Comparison of ENCODE assay signal across 8 cellular contexts in genomic region chr9:125889524-125890473, GRCh38.
DNase-seq lines count a peak whose midpoint lies in the region; ATAC-seq and TF ChIP-seq lines count a peak whose summit lies in the region.

No MANE protein-coding gene starts in this region.

- DNase-seq in GDM1 (lab: John Stamatoyannopoulos, UW) (peak; percentile 21), T-helper 1 cell (peak in 3 of 5 donors; percentile 12 to 26 (median 18)), astrocyte of the hippocampus (ENCODE audit: low read depth, low spot score) (peak; percentile 73), hepatocyte (ENCODE audit: low spot score) (peak; percentile 47), psoas muscle (peak; percentile 25 to 50), DMS153 (lab: John Stamatoyannopoulos, UW) (no peak)

- H3K9me2 ChIP-seq in hepatocyte (replicated peaks; ENCODE audit: insufficient read depth), result no peaks in the 10 kb centered on the region

- H3K4me2 ChIP-seq in hepatocyte, result peak overlapping the region; percentile 92

- H2AFZ ChIP-seq in hepatocyte, result peak overlapping the region; percentile 79

- WGBS in hepatocyte (ENCODE audit: low lambda C conversion rate, missing lambda C conversion rate), result 6% methylated on average over 31 of the region's 70 CpGs
- WGBS in psoas muscle, 3 donors, result 2 to 5% (median 2%) methylated on average over 39 to 70 of the region's 70 CpGs

- H3K4me1 ChIP-seq in hepatocyte (ENCODE audit: insufficient read depth), result peaks cover 17% of the 10 kb centered on the region
- no peaks in the 10 kb centered on the region for H3K4me1 ChIP-seq in psoas muscle

- H3K27me3 ChIP-seq in hepatocyte (peaks cover 6% of the 10 kb centered on the region), psoas muscle (ENCODE audit: insufficient read depth in 3 of 3, low read length in 2 of 3) (no peaks in the 10 kb centered on the region)

- H3K36me3 ChIP-seq in hepatocyte (replicated peaks; ENCODE audit: insufficient read depth, low read depth) (no peaks in the 10 kb centered on the region), psoas muscle (ENCODE audit: insufficient read depth in 1 of 2, low read depth in 1 of 2) (no peaks in the 10 kb centered on the region)

- no peaks in the 10 kb centered on the region for H3K9me3 ChIP-seq in hepatocyte (ENCODE audit: low read depth)
- no peaks in the 10 kb centered on the region for H3K9me3 ChIP-seq in psoas muscle

- H4K20me1 ChIP-seq in hepatocyte (ENCODE audit: insufficient read depth, poor library complexity, severe bottlenecking), result no peaks in the 10 kb centered on the region

- H3K79me2 ChIP-seq in hepatocyte, result peaks cover 13% of the 10 kb centered on the region

- intact Hi-C loops in psoas muscle (cut with DNase I), result loop anchor here in 1 of 2 donors (5.0 kb wide), 1 partner anchor 142 kb away; the partner anchor contains the start of gene PBX3

- H3K4me3 ChIP-seq in hepatocyte (peak overlapping the region; percentile 63), psoas muscle (peak overlapping the region; percentile 64)

- peak overlapping the region; percentile 25 for H3K27ac ChIP-seq in hepatocyte
- no peak overlapping the region for H3K27ac ChIP-seq in psoas muscle

- TF ChIP-seq CTCF in hepatocyte (IDR thresholded peaks at IDR 0.05; ENCODE audit: poor library complexity) (no peak), psoas muscle (IDR thresholded peaks at IDR 0.05) (no peak)

- ATAC-seq in HG03175 (IDR thresholded peaks at IDR 0.05; ENCODE audit: unreplicated experiment) (peak; percentile 64), psoas muscle (peak in 2 of 4 donors; percentile 63 to 81), HG02870 (IDR thresholded peaks at IDR 0.05; ENCODE audit: unreplicated experiment) (no peak)
